27 cellular contexts compared by ENCODE assay signal in the genomic region with DNA sequence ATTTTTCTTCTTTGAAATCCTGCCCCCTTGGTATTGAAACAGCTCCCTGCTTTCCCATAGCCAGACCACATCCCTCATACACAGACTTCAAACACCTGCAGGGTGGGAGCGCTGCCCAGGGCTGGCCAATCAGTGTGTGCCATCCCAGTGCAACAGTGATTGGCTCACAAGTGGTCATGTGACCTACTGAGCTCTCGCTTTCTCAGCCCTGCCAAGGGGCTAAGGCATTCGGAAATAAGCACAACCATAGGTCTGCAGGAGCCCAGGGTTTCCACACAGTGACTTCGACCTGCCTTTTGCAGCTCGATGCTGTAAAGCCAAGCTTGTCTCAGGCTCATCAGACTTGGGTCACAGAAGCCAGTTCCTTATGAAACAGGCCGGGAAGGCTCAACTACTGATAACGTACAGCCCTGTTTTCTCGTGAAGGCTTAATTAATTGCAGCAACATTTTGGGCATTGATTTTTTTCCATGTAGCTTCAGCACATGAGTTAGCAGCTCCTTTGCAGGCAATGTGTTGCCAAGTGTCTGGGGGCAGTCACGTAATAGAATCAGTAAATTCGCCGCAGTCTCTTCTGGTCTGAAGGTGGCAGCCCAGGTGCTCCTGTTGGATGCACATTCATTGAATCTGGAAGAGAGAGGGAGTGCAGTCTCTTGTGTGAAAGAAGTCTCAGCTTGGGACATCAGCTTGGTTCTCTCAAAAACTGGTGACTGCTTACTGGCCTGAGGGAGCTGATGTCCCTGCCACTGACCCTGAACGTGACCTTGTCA.
DNase-seq lines count a peak whose midpoint lies in the region; ATAC-seq, FAIRE-seq and TF ChIP-seq lines count a peak whose summit lies in the region.
"Had no signal": no experiment of that assay in that cellular context is flagged by ENCODE, and none has a peak within 500 bp of the region (broad histone marks: within the 10 kb centered on the region; RNA-seq: fewer than 3 reads in every experiment).

No MANE protein-coding gene starts in this region.

- no peaks in the 10 kb centered on the region for H3K27me3 ChIP-seq in SK-N-SH (ENCODE audit: insufficient read depth)
- H3K27me3 ChIP-seq in naive thymus-derived CD4-positive, alpha-beta T cell (ENCODE audit: control insufficient read depth in 2 of 2, insufficient read depth in 2 of 2, low read length in 2 of 2), result no peaks in the 10 kb centered on the region
- H3K27me3 ChIP-seq: adrenal gland had no signal

- no peak overlapping the region for H3K4me2 ChIP-seq in SK-N-SH
- H3K4me2 ChIP-seq: A549, PC-9 had no signal

- H3K27ac ChIP-seq in SK-N-SH (ENCODE audit: low read depth in 2 of 2, low read length in 1 of 2), result no peak overlapping the region
- no peak overlapping the region for H3K27ac ChIP-seq in naive thymus-derived CD4-positive, alpha-beta T cell (ENCODE audit: low read depth, low read length)
- H3K27ac ChIP-seq: A549, adrenal gland, parathyroid adenoma, PC-9, SK-N-MC had no signal

- FAIRE-seq in frontal cortex (lab: Jason Lieb, UNC), result no peak
- FAIRE-seq: A549, G401.6 had no signal

- no peak overlapping the region for H3K27ac Mint-ChIP-seq in naive thymus-derived CD4-positive, alpha-beta T cell
- H3K27ac Mint-ChIP-seq: activated B cell treated with CpG ODN at 0.5 μM for 24 hours; activated CD4-positive, alpha-beta memory T cell treated with anti-CD3 and anti-CD28 coated beads for 36 hours; naive B cell; stimulated activated effector memory CD8-positive, alpha-beta T cell treated with anti-CD3 and anti-CD28 coated beads, Interleukin-12 subunit alpha, Interleukin-12 subunit beta, amount 100 ng/mL, for 72 hours had no signal

- H3K27me3 Mint-ChIP-seq in naive thymus-derived CD4-positive, alpha-beta T cell, result peaks cover 0 to 2% (median 0%) of the 10 kb centered on the region in 5 donors
- H3K27me3 Mint-ChIP-seq: activated B cell treated with CpG ODN at 0.5 μM for 24 hours; activated CD4-positive, alpha-beta memory T cell treated with anti-CD3 and anti-CD28 coated beads for 36 hours; naive B cell had no signal

- H3K9me2 ChIP-seq in SK-N-SH, result no peaks in the 10 kb centered on the region

- no peaks in the 10 kb centered on the region; a peak in 1 of 4 replicates for H3K4me1 ChIP-seq in SK-N-SH (ENCODE audit: control insufficient read depth in 1 of 2, insufficient read depth in 2 of 2, low read depth in 1 of 2, low read length in 1 of 2)
- H3K4me1 ChIP-seq in naive thymus-derived CD4-positive, alpha-beta T cell (ENCODE audit: control insufficient read depth in 2 of 2, insufficient read depth in 2 of 2, low read length in 2 of 2), result no peaks in the 10 kb centered on the region
- H3K4me1 ChIP-seq: A549, adrenal gland, parathyroid adenoma had no signal

- no peaks in the 10 kb centered on the region for H3K9me3 ChIP-seq in SK-N-SH
- H3K9me3 ChIP-seq in naive thymus-derived CD4-positive, alpha-beta T cell (ENCODE audit: control insufficient read depth in 2 of 3, low read length in 3 of 3), result no peaks in the 10 kb centered on the region
- H3K9me3 ChIP-seq: A549, adrenal gland had no signal

- POLR2A ChIA-PET in SK-N-SH (lab: Yijun Ruan, JAX), result no interaction called here
- POLR2A ChIA-PET in naive thymus-derived CD4-positive, alpha-beta T cell (lab: Charles Lee), result no interaction called here

- DNase-seq in Right ventricle myocardium inferior (ENCODE audit: missing footprints) (no peak), cardiac septum (ENCODE audit: low spot score) (no peak), SK-N-SH (peak; percentile 38), inferior parietal cortex (ENCODE audit: extremely low spot score) (peak; percentile 43), frontal cortex (ENCODE audit: low spot score in 2 of 2) (no peak), NCI-H446 (lab: John Stamatoyannopoulos, UW) (no peak)
- DNase-seq in naive thymus-derived CD4-positive, alpha-beta T cell, result no peak
- DNase-seq: activated B cell treated with CpG ODN at 0.5 μM for 24 hours; activated CD4-positive, alpha-beta memory T cell treated with anti-CD3 and anti-CD28 coated beads for 36 hours; activated T-cell treated with anti-CD3 and anti-CD28 coated beads for 4 hours; dermis blood vessel endothelial cell; hippocampal formation; Kasumi-1; kidney glomerular epithelial cell; mammary epithelial cell; naive B cell; NCI-H1092 treated with DMSO at 0.1 percent for 48 hours; NCI-H2081 treated with DMSO at 0.1 percent for 48 hours; T-helper 9 cell had no signal

- H3K36me3 ChIP-seq in SK-N-SH (replicated peaks in 1 of 2; ENCODE audit: control insufficient read depth in 1 of 2, insufficient read depth in 2 of 2, low read length in 1 of 2), result no peaks in the 10 kb centered on the region
- H3K36me3 ChIP-seq in naive thymus-derived CD4-positive, alpha-beta T cell (ENCODE audit: control insufficient read depth in 2 of 3, insufficient read depth in 3 of 3, low read length in 3 of 3), result no peaks in the 10 kb centered on the region
- H3K36me3 ChIP-seq: adrenal gland had no signal

- no peak for TF ChIP-seq EP300 in SK-N-SH (IDR thresholded peaks at IDR 0.05; ENCODE audit: borderline replicate concordance in 1 of 2, low read depth in 1 of 2, low read length in 1 of 2)

- intact Hi-C loops in Right ventricle myocardium inferior (cut with DNase I) (no loop called here), cardiac septum (cut with DNase I) (no loop called here)
- intact Hi-C loops in naive thymus-derived CD4-positive, alpha-beta T cell (cut with micrococcal nuclease), result no loop called here

- 31% methylated on average over 11 of the region's 12 CpGs for WGBS in SK-N-SH (ENCODE audit: low lambda C conversion rate)

- no peak overlapping the region for H3K4me3 Mint-ChIP-seq in naive thymus-derived CD4-positive, alpha-beta T cell
- H3K4me3 Mint-ChIP-seq: activated B cell treated with CpG ODN at 0.5 μM for 24 hours; activated CD4-positive, alpha-beta memory T cell treated with anti-CD3 and anti-CD28 coated beads for 36 hours; naive B cell; stimulated activated effector memory CD8-positive, alpha-beta T cell treated with anti-CD3 and anti-CD28 coated beads, Interleukin-12 subunit alpha, Interleukin-12 subunit beta, amount 100 ng/mL, for 72 hours had no signal

- H4K20me1 ChIP-seq in SK-N-SH (ENCODE audit: insufficient read depth), result no peaks in the 10 kb centered on the region

- ATAC-seq in Right ventricle myocardium inferior (peak; percentile 26), GM21528 (IDR thresholded peaks at IDR 0.05; ENCODE audit: low FRiP score, unreplicated experiment) (no peak)
- ATAC-seq in naive thymus-derived CD4-positive, alpha-beta T cell, result no peak
- ATAC-seq: A549; stimulated activated effector memory CD8-positive, alpha-beta T cell treated with anti-CD3 and anti-CD28 coated beads, Interleukin-12 subunit alpha, Interleukin-12 subunit beta, amount 100 ng/mL, for 72 hours had no signal

- H3K4me1 Mint-ChIP-seq in naive thymus-derived CD4-positive, alpha-beta T cell, result no peaks in the 10 kb centered on the region
- H3K4me1 Mint-ChIP-seq: activated B cell treated with CpG ODN at 0.5 μM for 24 hours; naive B cell; stimulated activated effector memory CD8-positive, alpha-beta T cell treated with anti-CD3 and anti-CD28 coated beads, Interleukin-12 subunit alpha, Interleukin-12 subunit beta, amount 100 ng/mL, for 72 hours had no signal

- H3K9me3 Mint-ChIP-seq in naive thymus-derived CD4-positive, alpha-beta T cell, result peaks cover 0 to 3% (median 0%) of the 10 kb centered on the region in 11 donors

- TF ChIP-seq CTCF in SK-N-SH (IDR thresholded peaks at IDR 0.05), result no peak

- no peak overlapping the region for H3K4me3 ChIP-seq in SK-N-SH (ENCODE audit: low read depth in 2 of 2, low read length in 1 of 2)
- H3K4me3 ChIP-seq in naive thymus-derived CD4-positive, alpha-beta T cell (ENCODE audit: low read length), result no peak overlapping the region
- H3K4me3 ChIP-seq: A549, adrenal gland, PC-9, SK-N-MC had no signal

- CTCF ChIA-PET in SK-N-SH (lab: Yijun Ruan, JAX), result interaction anchor here (1.0 to 1.4 kb wide), 2 partner anchors 29 to 718 kb away, joined by 3 read pairs; no protein-coding TSS in a partner anchor
- CTCF ChIA-PET in naive thymus-derived CD4-positive, alpha-beta T cell (lab: Charles Lee), result no interaction called here

- H3K79me2 ChIP-seq in SK-N-SH (ENCODE audit: insufficient read depth), result no peaks in the 10 kb centered on the region
- H3K79me2 ChIP-seq: parathyroid adenoma had no signal

- peaks cover 0 to under 1% (median 0%) of the 10 kb centered on the region in 5 donors for H3K36me3 Mint-ChIP-seq in naive thymus-derived CD4-positive, alpha-beta T cell
- H3K36me3 Mint-ChIP-seq: activated CD4-positive, alpha-beta memory T cell treated with anti-CD3 and anti-CD28 coated beads for 36 hours; naive B cell; stimulated activated effector memory CD8-positive, alpha-beta T cell treated with anti-CD3 and anti-CD28 coated beads, Interleukin-12 subunit alpha, Interleukin-12 subunit beta, amount 100 ng/mL, for 72 hours had no signal

- TF ChIP-seq RAD21 in SK-N-SH (IDR thresholded peaks at IDR 0.05; ENCODE audit: low read length), result no peak

- H3K9ac ChIP-seq in SK-N-SH, result no peak overlapping the region
- H3K9ac ChIP-seq: parathyroid adenoma had no signal

- H2AFZ ChIP-seq in SK-N-SH (ENCODE audit: low read depth), result no peak overlapping the region
- H2AFZ ChIP-seq: parathyroid adenoma, PC-9 had no signal

- H3F3A ChIP-seq in SK-N-SH (replicated peaks; ENCODE audit: insufficient read depth), result no peaks in the 10 kb centered on the region

TF ChIP-seq in SK-N-SH, 30 proteins besides CTCF, POLR2A, EP300 and RAD21:
- TF ChIP-seq GATA2 (CRISPR knock-in tag; IDR thresholded peaks at IDR 0.05) (no peak), RFX5 (IDR thresholded peaks at IDR 0.05; ENCODE audit: low read length) (no peak), NRF1 (IDR thresholded peaks at IDR 0.05; ENCODE audit: low read depth, low read length) (no peak)
- TF ChIP-seq, protein P1, sequence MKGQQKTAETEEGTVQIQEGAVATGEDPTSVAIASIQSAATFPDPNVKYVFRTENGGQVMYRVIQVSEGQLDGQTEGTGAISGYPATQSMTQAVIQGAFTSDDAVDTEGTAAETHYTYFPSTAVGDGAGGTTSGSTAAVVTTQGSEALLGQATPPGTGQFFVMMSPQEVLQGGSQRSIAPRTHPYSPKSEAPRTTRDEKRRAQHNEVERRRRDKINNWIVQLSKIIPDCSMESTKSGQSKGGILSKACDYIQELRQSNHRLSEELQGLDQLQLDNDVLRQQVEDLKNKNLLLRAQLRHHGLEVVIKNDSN (IDR thresholded peaks at IDR 0.05; ENCODE audit: borderline replicate concordance, low read depth), result peak; percentile 68; the same call in 1 of the 2 replicates

Comparison
In these comparisons a context has a peak if more than half of its experiments do, and no peak if none do; other contexts are left out.
1. DNase-seq: peak in SK-N-SH (single experiment) and inferior parietal cortex (single experiment); none in Right ventricle myocardium inferior (single experiment), cardiac septum (single experiment), frontal cortex (0 of 2), NCI-H446 (0 of 2) and naive thymus-derived CD4-positive, alpha-beta T cell (0 of 9).